21 cellular contexts compared by ENCODE assay signal in the genomic region with DNA sequence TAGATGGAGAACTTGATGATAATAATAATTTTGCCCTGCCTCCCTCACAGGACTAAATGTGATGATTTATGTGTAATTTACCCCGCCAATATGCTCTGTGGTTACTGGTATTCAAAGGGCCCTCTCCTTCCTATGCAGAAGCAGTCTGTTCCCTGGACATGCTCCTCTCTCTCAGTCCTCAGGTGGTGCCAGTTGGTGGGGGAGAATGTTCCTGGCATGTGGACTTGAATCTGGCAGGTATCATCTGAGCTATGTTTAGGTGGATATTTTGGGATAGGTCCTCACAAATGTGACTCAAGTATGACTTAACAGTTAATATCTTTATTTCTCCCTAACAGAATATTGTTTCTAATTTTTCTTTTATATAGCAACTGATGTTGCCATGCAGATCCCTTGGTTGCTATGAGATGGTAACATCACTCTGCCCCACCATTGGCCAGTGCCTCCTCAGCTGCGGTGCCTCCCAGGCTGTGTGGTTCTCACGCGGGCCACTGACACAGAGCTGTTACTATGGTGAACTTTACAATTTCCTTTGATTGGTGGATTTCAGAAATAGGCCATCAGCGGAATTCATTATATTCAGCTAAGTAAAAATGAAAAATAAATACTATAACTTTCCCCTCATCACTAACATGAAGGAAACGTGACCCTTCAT.
DNase-seq lines count a peak whose midpoint lies in the region; ATAC-seq, FAIRE-seq and TF ChIP-seq lines count a peak whose summit lies in the region.
"Had no signal": no experiment of that assay in that cellular context is flagged by ENCODE, and none has a peak within 500 bp of the region (broad histone marks: within the 10 kb centered on the region; RNA-seq: fewer than 3 reads in every experiment).

No MANE protein-coding gene starts in this region.

- peaks cover 0 to 15% (median 6%) of the 10 kb centered on the region in 4 donors for H3K4me1 Mint-ChIP-seq in CD4-positive, CD25-positive, alpha-beta regulatory T cell

- peak overlapping the region; percentile 80; the same call in 1 of the 2 replicates for H3K18ac ChIP-seq in H1 (ENCODE audit: extremely low read depth, low read length)

- no peak overlapping the region for H3K27ac ChIP-seq in CD4-positive, CD25-positive, alpha-beta regulatory T cell (ENCODE audit: insufficient read depth, low read length, poor library complexity, severe bottlenecking)
- H3K27ac ChIP-seq in HUES64 (ENCODE audit: low read depth, low read length) (peak overlapping the region; percentile 95), H1 (ENCODE audit: low read depth, low read length) (peak overlapping the region; percentile 53), PC-3 (ENCODE audit: low read length) (no peak overlapping the region)
- H3K27ac ChIP-seq: GM23248, RWPE1, SJCRH30 had no signal

- peaks cover 38% of the 10 kb centered on the region for H3K36me3 Mint-ChIP-seq in CD4-positive, CD25-positive, alpha-beta regulatory T cell

- peak overlapping the region; percentile 91; the same call in 1 of the 2 replicates for H2AK5ac ChIP-seq in H1 (ENCODE audit: low read depth, low read length)

- peak overlapping the region; percentile 34 for H4K91ac ChIP-seq in H1 (replicated peaks; ENCODE audit: insufficient read length, low read length)

- peak overlapping the region; percentile 98 for H2BK12ac ChIP-seq in H1 (ENCODE audit: low read depth, low read length)

- H3K79me2 ChIP-seq in H1 (ENCODE audit: control insufficient read depth in 1 of 2, insufficient read depth in 2 of 2, low read length in 2 of 2) (peaks cover 3 to 70% of the 10 kb centered on the region in 2 experiments; a peak in 3 of 4 replicates), PC-3 (ENCODE audit: low read length) (no peaks in the 10 kb centered on the region)

- no peaks in the 10 kb centered on the region for H3K27me3 ChIP-seq in CD4-positive, CD25-positive, alpha-beta regulatory T cell (ENCODE audit: control insufficient read depth, insufficient read depth, low read length)
- H3K27me3 ChIP-seq in HUES64 (ENCODE audit: insufficient read depth, low read length) (peaks cover 5% of the 10 kb centered on the region; the same call in 1 of the 2 replicates), H1 (replicated peaks in 1 of 4; ENCODE audit: control insufficient read depth in 3 of 4, extremely low read depth in 1 of 4, insufficient read depth in 3 of 4, low read length in 3 of 4) (no peaks in the 10 kb centered on the region), PC-3 (ENCODE audit: low read length) (no peaks in the 10 kb centered on the region)
- H3K27me3 ChIP-seq: MG63, SJCRH30 had no signal

- intact Hi-C loops in PC-3 (cut with micrococcal nuclease): no loop called here

- no peak overlapping the region for H2BK120ac ChIP-seq in H1 (replicated peaks; ENCODE audit: low read depth, low read length)

- peak overlapping the region; percentile 55; the same call in 1 of the 2 replicates for H3K9ac ChIP-seq in HUES64 (ENCODE audit: low read depth, low read length)
- H3K9ac ChIP-seq in H1 (replicated peaks in 1 of 4; ENCODE audit: extremely low read depth in 1 of 4, low read depth in 3 of 4, low read length in 3 of 4): peak overlapping the region in 2 of 4 experiments; percentile 10 to 50; a peak in 2 of 7 replicates
- no peak overlapping the region for H3K9ac ChIP-seq in PC-3 (ENCODE audit: low read length)
- H3K9ac ChIP-seq: GM23248 had no signal

- no peaks in the 10 kb centered on the region for H3K9me3 ChIP-seq in CD4-positive, CD25-positive, alpha-beta regulatory T cell (ENCODE audit: control insufficient read depth in 2 of 2, low read length in 2 of 2)
- H3K9me3 ChIP-seq in HUES64 (ENCODE audit: insufficient read depth, low read depth, low read length) (no peaks in the 10 kb centered on the region), H1 (ENCODE audit: insufficient read depth in 2 of 2, low read depth in 1 of 2, low read length in 1 of 2) (no peaks in the 10 kb centered on the region), PC-3 (ENCODE audit: low read length) (no peaks in the 10 kb centered on the region)
- H3K9me3 ChIP-seq: MG63, SJCRH30 had no signal

- H3K4me2 ChIP-seq in H1 (ENCODE audit: insufficient read depth in 1 of 2, low read depth in 2 of 2, low read length in 2 of 2) (peak overlapping the region; percentile 61 to 73), PC-3 (ENCODE audit: low read length) (no peak overlapping the region)

- no TSS peak for BruUV-seq in PC-3 (replicated peaks; lab: Mats Ljungman, UMichigan)

- H3F3A ChIP-seq in PC-3 (ENCODE audit: low read length, unreplicated experiment): no peaks in the 10 kb centered on the region

- TF ChIP-seq RAD21 in H1 (IDR thresholded peaks at IDR 0.05 in 1 of 2, conservative IDR thresholded peaks at IDR 0.05 in 1 of 2; ENCODE audit: low read depth in 2 of 2, low read length in 2 of 2): no peak

- 0 out of 2 replicates have a peak, but pooled peaks cover 1% of the 10 kb centered on the region for H3K23me2 ChIP-seq in H1 (ENCODE audit: low read depth, low read length)

- no peak for TF ChIP-seq EP300 in H1 (IDR thresholded peaks at IDR 0.05; ENCODE audit: borderline replicate concordance in 1 of 2, low read depth in 2 of 2, low read length in 2 of 2)

- no peaks in the 10 kb centered on the region for H3K36me3 ChIP-seq in CD4-positive, CD25-positive, alpha-beta regulatory T cell (ENCODE audit: control insufficient read depth, insufficient read depth, low read length)
- H3K36me3 ChIP-seq in HUES64 (ENCODE audit: insufficient read depth, low read length): peaks cover 4% of the 10 kb centered on the region; the same call in 1 of the 2 replicates
- H3K36me3 ChIP-seq in H1 (ENCODE audit: control insufficient read depth in 2 of 4, insufficient read depth in 4 of 4, low read length in 3 of 4): peaks cover 0 to 3% (median under 1%) of the 10 kb centered on the region in 4 experiments; a peak in 1 of 8 replicates
- no peaks in the 10 kb centered on the region for H3K36me3 ChIP-seq in PC-3 (ENCODE audit: low read depth, low read length)
- H3K36me3 ChIP-seq: MG63, SJCRH30 had no signal

- FAIRE-seq in H1 (lab: Jason Lieb, UNC): no peak
- FAIRE-seq: A204.1, GM12891, GM18507 had no signal

- no peak for DNase-seq in CD4-positive, CD25-positive, alpha-beta regulatory T cell
- no peak for DNase-seq in H1 (ENCODE audit: low read depth in 1 of 2, low spot score in 2 of 2)
- DNase-seq in iPS-NIHi11 (ENCODE audit: low spot score): peak; percentile 21
- DNase-seq in PC-3: no peak
- DNase-seq in NCI-H774 (lab: John Stamatoyannopoulos, UW): no peak
- DNase-seq: DND-41, GF-D8, GM23248, Karpas-422, MG63, NCI-H1092 treated with DMSO at 0.1 percent for 48 hours, NCI-H1694, NCI-H526 treated with DMSO at 0.1 percent for 48 hours, SJCRH30 had no signal

- no peak overlapping the region for H2AFZ ChIP-seq in H1 (ENCODE audit: low read length)
- H2AFZ ChIP-seq in PC-3 (ENCODE audit: low read length): no peak overlapping the region
- H2AFZ ChIP-seq: GM23248 had no signal

- TF ChIP-seq CTCF in H1 (IDR thresholded peaks at IDR 0.05; ENCODE audit: control extremely low read depth in 1 of 3, insufficient read depth in 1 of 3, low read depth in 1 of 3, low read length in 3 of 3) (no peak), PC-3 (conservative IDR thresholded peaks at IDR 0.05; ENCODE audit: low read depth, low read length) (no peak)

- no peaks in the 10 kb centered on the region for H3K9me3 Mint-ChIP-seq in CD4-positive, CD25-positive, alpha-beta regulatory T cell

- no peaks in the 10 kb centered on the region for H3K4me1 ChIP-seq in CD4-positive, CD25-positive, alpha-beta regulatory T cell (ENCODE audit: control insufficient read depth, insufficient read depth, low read length, poor library complexity, severe bottlenecking)
- H3K4me1 ChIP-seq in HUES64 (ENCODE audit: insufficient read depth, low read length) (peaks cover 36% of the 10 kb centered on the region), H1 (replicated peaks in 1 of 4; ENCODE audit: control insufficient read depth in 3 of 4, insufficient read depth in 4 of 4, low read length in 3 of 4) (peaks cover 3 to 29% (median 23%) of the 10 kb centered on the region in 4 experiments; a peak in 6 of 7 replicates), PC-3 (ENCODE audit: insufficient read depth, low read length) (no peaks in the 10 kb centered on the region)
- H3K4me1 ChIP-seq: SJCRH30 had no signal

- no peak overlapping the region for H3K56ac ChIP-seq in H1 (replicated peaks; ENCODE audit: insufficient read length, low read depth, low read length)

- H2BK5ac ChIP-seq in H1 (ENCODE audit: low read depth, low read length): peak overlapping the region; percentile 79

- H3K79me1 ChIP-seq in H1 (ENCODE audit: low read depth, low read length): peaks cover 4% of the 10 kb centered on the region; the same call in 1 of the 2 replicates

- H3K9me2 ChIP-seq in PC-3 (replicated peaks; ENCODE audit: low read length): no peaks in the 10 kb centered on the region

- ATAC-seq in CD4-positive, CD25-positive, alpha-beta regulatory T cell (ENCODE audit: low read depth in 2 of 2): no peak
- ATAC-seq in GM21825 (IDR thresholded peaks at IDR 0.05; ENCODE audit: unreplicated experiment) (no peak), GM19452 (IDR thresholded peaks at IDR 0.05; ENCODE audit: unreplicated experiment) (no peak), PC-3 (no peak)

- no peak overlapping the region for H3K23ac ChIP-seq in H1 (ENCODE audit: insufficient read length)

- H3K27me3 Mint-ChIP-seq in CD4-positive, CD25-positive, alpha-beta regulatory T cell: no peaks in the 10 kb centered on the region

- H3K14ac ChIP-seq in H1 (ENCODE audit: insufficient read length): no peak overlapping the region

- no peak overlapping the region for H3K4me3 ChIP-seq in CD4-positive, CD25-positive, alpha-beta regulatory T cell (ENCODE audit: low read depth, low read length)
- H3K4me3 ChIP-seq in HUES64 (ENCODE audit: low read length) (peak overlapping the region; percentile 67), H1 (ENCODE audit: extremely low read depth in 1 of 4, insufficient read depth in 2 of 4, low read depth in 3 of 4, low read length in 4 of 4) (peak overlapping the region; percentile 4 to 63 (median 41); a peak in 4 of 8 replicates), PC-3 (ENCODE audit: low read length) (no peak overlapping the region)
- H3K4me3 ChIP-seq: GM23248, MG63, SJCRH30 had no signal

- no peak overlapping the region for H3K4me3 Mint-ChIP-seq in CD4-positive, CD25-positive, alpha-beta regulatory T cell

- no peak overlapping the region for H2BK15ac ChIP-seq in H1 (ENCODE audit: low read length)

- H3K4ac ChIP-seq in H1 (replicated peaks; ENCODE audit: insufficient read length, low read depth, low read length): no peak overlapping the region

- TF ChIP-seq POLR2A in H1 (IDR thresholded peaks at IDR 0.05; ENCODE audit: control extremely low read depth in 1 of 2, low read depth in 2 of 2, low read length in 2 of 2): no peak

- CTCF ChIA-PET in H1 (lab: Charles Lee; ENCODE audit: partially characterized antibody): interaction anchor here (0.6 to 2.4 kb wide), 12 partner anchors 13 to 1572 kb away, joined by 3 to 12 read pairs (median 3); no protein-coding TSS in a partner anchor
- CTCF ChIA-PET in PC-3 (lab: Charles Lee): no interaction called here

- H4K8ac ChIP-seq in H1 (ENCODE audit: extremely low read depth, insufficient read depth, low read length): no peak overlapping the region

- POLR2A ChIA-PET in H1 (lab: Charles Lee; ENCODE audit: partially characterized antibody): interaction anchor here (0.7 to 3.3 kb wide), 30 partner anchors 9 to 636 kb away, joined by 3 to 27 read pairs (median 6); no protein-coding TSS in a partner anchor
- POLR2A ChIA-PET in PC-3 (lab: Charles Lee; ENCODE audit: unreplicated experiment): no interaction called here

- H3K27ac Mint-ChIP-seq in CD4-positive, CD25-positive, alpha-beta regulatory T cell: peak overlapping the region in 2 of 3 donors; percentile 66 to 76

- no peak overlapping the region; the same call in 1 of the 2 replicates for H2BK20ac ChIP-seq in H1 (ENCODE audit: low read length)

- H4K5ac ChIP-seq in H1 (ENCODE audit: insufficient read length, low read depth, low read length): peak overlapping the region; percentile 46

- 38% methylated on average over 5 of the region's 6 CpGs for WGBS in HUES64
- 41% methylated on average over 6 of the region's 6 CpGs; no CpG with 5 or more reads in 1 of the 2 experiments for WGBS in H1 (ENCODE audit: extremely low coverage in 1 of 2, insufficient coverage in 1 of 2, insufficient read length in 1 of 2, insufficient replicate concordance in 2 of 2, low coverage in 1 of 2, low lambda C conversion rate in 2 of 2, missing lambda C conversion rate in 1 of 2), 2 experiments

- H4K20me1 ChIP-seq in H1 (replicated peaks in 1 of 2; ENCODE audit: control insufficient read depth in 1 of 2, insufficient read depth in 2 of 2, low read length in 2 of 2): no peaks in the 10 kb centered on the region
- no peaks in the 10 kb centered on the region for H4K20me1 ChIP-seq in PC-3 (ENCODE audit: low read length)

Comparison
In these comparisons a context has a peak if more than half of its experiments do, and no peak if none do; other contexts are left out.
1. H3K27ac ChIP-seq: peak in HUES64 (single experiment) and H1 (single experiment); none in CD4-positive, CD25-positive, alpha-beta regulatory T cell (single experiment) and PC-3 (single experiment).
2. H3K4me3 ChIP-seq: peak in HUES64 (single experiment) and H1 (4 of 4); none in CD4-positive, CD25-positive, alpha-beta regulatory T cell (single experiment) and PC-3 (single experiment).